ENCODE assay signal across 18 cellular contexts in the genomic region with DNA sequence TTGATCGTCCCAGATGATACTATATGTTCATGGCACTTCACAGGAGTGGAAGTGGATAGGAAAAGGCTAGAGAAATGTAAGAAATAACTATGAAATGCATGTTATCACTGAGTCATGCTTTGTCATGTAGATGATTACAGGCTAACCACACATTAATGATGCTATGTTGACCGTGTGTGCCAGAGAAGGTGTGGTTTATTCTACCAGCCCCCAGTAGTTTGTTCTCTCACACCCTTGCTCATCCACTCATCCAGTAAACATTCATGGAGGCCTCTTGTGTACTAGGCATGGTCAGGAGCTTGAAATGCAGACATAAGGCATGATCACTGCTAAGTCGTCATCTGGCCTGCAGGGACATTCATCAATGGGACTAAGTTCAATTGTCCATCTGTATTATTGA.
A peak's percentile ranks its signal among the peaks of the same experiment; 100 is the strongest.
DNase-seq lines count a peak whose midpoint lies in the region; ATAC-seq, FAIRE-seq and TF ChIP-seq lines count a peak whose summit lies in the region.
"Had no signal": no experiment of that assay in that cellular context is flagged by ENCODE, and none has a peak within 500 bp of the region (broad histone marks: within the 10 kb centered on the region; RNA-seq: fewer than 3 reads in every experiment).

No MANE protein-coding gene starts in this region.

- intact Hi-C loops in lower lobe of right lung (cut with DNase I) (no loop called here), Right ventricle myocardium superior (cut with DNase I) (loop anchor here (10.0 kb wide), 1 partner anchor 173 kb away; no protein-coding TSS in a partner anchor)

- ATAC-seq in lower lobe of right lung (no peak), Right ventricle myocardium superior (ENCODE audit: poor library complexity) (no peak), GM21528 (IDR thresholded peaks at IDR 0.05; ENCODE audit: low FRiP score, unreplicated experiment) (no peak)
- ATAC-seq: A549 had no signal

- FAIRE-seq in bronchial epithelial cell (lab: Jason Lieb, UNC), result peak; percentile 23
- FAIRE-seq: A549 had no signal

- no peak overlapping the region for H3K4me3 ChIP-seq in bronchial epithelial cell (ENCODE audit: low read depth, low read length)
- no peak overlapping the region for H3K4me3 ChIP-seq in lower lobe of right lung
- H3K4me3 ChIP-seq: A549, SJSA1 had no signal

- H3K9me3 ChIP-seq in lower lobe of right lung, result no peaks in the 10 kb centered on the region
- H3K9me3 ChIP-seq: A549, SJSA1 had no signal

- H3K36me3 ChIP-seq in bronchial epithelial cell (ENCODE audit: control insufficient read depth, insufficient read depth, low read length) (no peaks in the 10 kb centered on the region), lower lobe of right lung (peaks cover 6% of the 10 kb centered on the region)
- H3K36me3 ChIP-seq: SJSA1 had no signal

- H3K27me3 ChIP-seq in bronchial epithelial cell (ENCODE audit: control insufficient read depth, insufficient read depth, low read length) (no peaks in the 10 kb centered on the region), lower lobe of right lung (ENCODE audit: low read depth) (no peaks in the 10 kb centered on the region)
- H3K27me3 ChIP-seq: SJSA1 had no signal

- DNase-seq in Daoy (ENCODE audit: low read depth), result peak; percentile 35
- peak; percentile 11 for DNase-seq in LHCN-M2 (ENCODE audit: low read depth)
- peak; percentile 57 for DNase-seq in bronchial epithelial cell (ENCODE audit: low read depth)
- peak; percentile 8 for DNase-seq in glomerular visceral epithelial cell (ENCODE audit: extremely low spot score)
- DNase-seq in lower lobe of right lung, result no peak
- no peak for DNase-seq in Right ventricle myocardium superior
- DNase-seq in T-helper 9 cell, result no peak
- DNase-seq: AML-193, GOT3, KG1, MM.1S, NCI-H1092 treated with DMSO at 0.1 percent for 48 hours, NCI-H2107, NCI-H345, NCI-H526 treated with DMSO at 0.1 percent for 48 hours had no signal

- TF ChIP-seq CTCF in bronchial epithelial cell (IDR thresholded peaks at IDR 0.05; ENCODE audit: insufficient read depth, low read length, severe bottlenecking) (no peak), lower lobe of right lung (IDR thresholded peaks at IDR 0.05) (no peak)

- no peak overlapping the region for H3K27ac ChIP-seq in lower lobe of right lung
- H3K27ac ChIP-seq: A549, SJSA1 had no signal

- peaks cover 16% of the 10 kb centered on the region for H3K4me1 ChIP-seq in lower lobe of right lung
- H3K4me1 ChIP-seq: SJSA1 had no signal

Comparison
In these comparisons a context has a peak if more than half of its experiments do, and no peak if none do; other contexts are left out.
1. DNase-seq: peak in Daoy (single experiment), LHCN-M2 (single experiment), bronchial epithelial cell (single experiment) and glomerular visceral epithelial cell (single experiment); none in lower lobe of right lung (single experiment), Right ventricle myocardium superior (single experiment) and T-helper 9 cell (single experiment).